ENCODE assay signal across 12 cellular contexts in genomic region chr9:95757026-95757425, GRCh38.
DNase-seq lines count a peak whose midpoint lies in the region; ATAC-seq and TF ChIP-seq lines count a peak whose summit lies in the region.
"Had no signal": no experiment of that assay in that cellular context is flagged by ENCODE, and none has a peak within 500 bp of the region (broad histone marks: within the 10 kb centered on the region; RNA-seq: fewer than 3 reads in every experiment).

No MANE protein-coding gene starts in this region.

- H3K4me3 ChIP-seq in GM23248 (no peak overlapping the region), skeletal muscle cell (ENCODE audit: low read depth, low read length) (no peak overlapping the region), BE2C (ENCODE audit: low read depth, low read length) (no peak overlapping the region)

- H4K20me1 ChIP-seq in GM23248 (ENCODE audit: insufficient read depth) = no peaks in the 10 kb centered on the region

- no peaks in the 10 kb centered on the region for H3K36me3 Mint-ChIP-seq in brain
- peaks cover 0 to 4% (median 0%) of the 10 kb centered on the region in 3 donors for H3K36me3 Mint-ChIP-seq in naive thymus-derived CD8-positive, alpha-beta T cell

- H3K4me1 ChIP-seq in GM23248 (ENCODE audit: insufficient read depth) (peaks cover 12% of the 10 kb centered on the region; the same call in 1 of the 2 replicates), BE2C (peaks cover 31% of the 10 kb centered on the region)

- H3K27me3 Mint-ChIP-seq in brain = peaks cover 23% of the 10 kb centered on the region
- H3K27me3 Mint-ChIP-seq in naive thymus-derived CD8-positive, alpha-beta T cell = no peaks in the 10 kb centered on the region
- H3K27me3 Mint-ChIP-seq: central memory CD8-positive, alpha-beta T cell had no signal

- TF ChIP-seq CTCF in brain (conservative IDR thresholded peaks at IDR 0.05) (no peak), BE2C (IDR thresholded peaks at IDR 0.05; ENCODE audit: low read depth, low read length) (no peak)

- H3K4me1 Mint-ChIP-seq in brain = peaks cover 50% of the 10 kb centered on the region
- H3K4me1 Mint-ChIP-seq in naive thymus-derived CD8-positive, alpha-beta T cell = peaks cover 0 to 2% (median 2%) of the 10 kb centered on the region in 4 donors
- H3K4me1 Mint-ChIP-seq: central memory CD8-positive, alpha-beta T cell had no signal

- H3K9ac ChIP-seq in GM23248 = no peak overlapping the region

- peak overlapping the region; percentile 1 for H3K4me2 ChIP-seq in GM23248 (ENCODE audit: unreplicated experiment)

- H3K27ac ChIP-seq in GM23248 = no peak overlapping the region

- POLR2A ChIA-PET in naive thymus-derived CD8-positive, alpha-beta T cell (lab: Charles Lee) = interaction anchor here (0.5 kb wide), 1 partner anchor 107 kb away, joined by 4 read pairs; no protein-coding TSS in a partner anchor

- H3K79me2 ChIP-seq in GM23248 (ENCODE audit: insufficient read depth) = no peaks in the 10 kb centered on the region

- no peak for ATAC-seq in naive thymus-derived CD8-positive, alpha-beta T cell

- no peaks in the 10 kb centered on the region; the same call in 1 of the 2 replicates for H3K27me3 ChIP-seq in GM23248 (replicated peaks; ENCODE audit: insufficient read depth)
- no peaks in the 10 kb centered on the region for H3K27me3 ChIP-seq in BE2C

- peak overlapping the region in 3 of 5 experiments; percentile 31 to 59 (median 55) for H3K27ac Mint-ChIP-seq in brain
- H3K27ac Mint-ChIP-seq in naive thymus-derived CD8-positive, alpha-beta T cell = no peak overlapping the region

- no peaks in the 10 kb centered on the region for H3K36me3 ChIP-seq in GM23248 (ENCODE audit: low read depth)
- no peaks in the 10 kb centered on the region for H3K36me3 ChIP-seq in BE2C

- no peak overlapping the region for H2AFZ ChIP-seq in GM23248

- H3K9me3 Mint-ChIP-seq in brain = peaks cover 0 to 3% (median 0%) of the 10 kb centered on the region in 5 experiments
- no peaks in the 10 kb centered on the region for H3K9me3 Mint-ChIP-seq in naive thymus-derived CD8-positive, alpha-beta T cell
- H3K9me3 Mint-ChIP-seq: central memory CD8-positive, alpha-beta T cell had no signal

- H3F3A ChIP-seq in GM23248 (ENCODE audit: insufficient read depth) = peaks cover 6% of the 10 kb centered on the region; the same call in 1 of the 2 replicates

- H3K4me3 Mint-ChIP-seq in brain = no peak overlapping the region
- H3K4me3 Mint-ChIP-seq in naive thymus-derived CD8-positive, alpha-beta T cell = no peak overlapping the region
- H3K4me3 Mint-ChIP-seq: central memory CD8-positive, alpha-beta T cell had no signal

- in situ Hi-C loops in GM23248 (cut with MboI) = no loop called here

- H3K9me2 ChIP-seq in GM23248 (ENCODE audit: insufficient read depth) = no peaks in the 10 kb centered on the region

- 5% methylated on average over 4 of the region's 4 CpGs for WGBS in GM23248 (ENCODE audit: low coverage in 1 of 2, low lambda C conversion rate in 2 of 2, missing lambda C conversion rate in 2 of 2), 2 experiments

- DNase-seq in GM23248 = peak; percentile 81
- DNase-seq in glomerular endothelial cell (ENCODE audit: extremely low read depth, low read depth, low spot score) = peak; percentile 37
- peak; percentile 71 for DNase-seq in skeletal muscle cell (ENCODE audit: low read depth)
- no peak for DNase-seq in RKO (ENCODE audit: low spot score)
- no peak for DNase-seq in naive thymus-derived CD8-positive, alpha-beta T cell
- no peak for DNase-seq in NCI-H82 (lab: John Stamatoyannopoulos, UW)
- no peak for DNase-seq in BE2C
- DNase-seq: DMS153, islet precursor cell, SW 1271 had no signal

- no peaks in the 10 kb centered on the region for H3K9me3 ChIP-seq in GM23248 (ENCODE audit: low read depth)
- no peaks in the 10 kb centered on the region for H3K9me3 ChIP-seq in BE2C

Comparison
In these comparisons a context has a peak if more than half of its experiments do, and no peak if none do; other contexts are left out.
1. DNase-seq: peak in GM23248 (single experiment), glomerular endothelial cell (single experiment) and skeletal muscle cell (single experiment); none in RKO (single experiment), naive thymus-derived CD8-positive, alpha-beta T cell (0 of 10), NCI-H82 (single experiment) and BE2C (single experiment).
2. H3K27ac Mint-ChIP-seq: peak in brain (3 of 5); none in naive thymus-derived CD8-positive, alpha-beta T cell (0 of 10).